8 cellular contexts compared by ENCODE assay signal in the genomic region with DNA sequence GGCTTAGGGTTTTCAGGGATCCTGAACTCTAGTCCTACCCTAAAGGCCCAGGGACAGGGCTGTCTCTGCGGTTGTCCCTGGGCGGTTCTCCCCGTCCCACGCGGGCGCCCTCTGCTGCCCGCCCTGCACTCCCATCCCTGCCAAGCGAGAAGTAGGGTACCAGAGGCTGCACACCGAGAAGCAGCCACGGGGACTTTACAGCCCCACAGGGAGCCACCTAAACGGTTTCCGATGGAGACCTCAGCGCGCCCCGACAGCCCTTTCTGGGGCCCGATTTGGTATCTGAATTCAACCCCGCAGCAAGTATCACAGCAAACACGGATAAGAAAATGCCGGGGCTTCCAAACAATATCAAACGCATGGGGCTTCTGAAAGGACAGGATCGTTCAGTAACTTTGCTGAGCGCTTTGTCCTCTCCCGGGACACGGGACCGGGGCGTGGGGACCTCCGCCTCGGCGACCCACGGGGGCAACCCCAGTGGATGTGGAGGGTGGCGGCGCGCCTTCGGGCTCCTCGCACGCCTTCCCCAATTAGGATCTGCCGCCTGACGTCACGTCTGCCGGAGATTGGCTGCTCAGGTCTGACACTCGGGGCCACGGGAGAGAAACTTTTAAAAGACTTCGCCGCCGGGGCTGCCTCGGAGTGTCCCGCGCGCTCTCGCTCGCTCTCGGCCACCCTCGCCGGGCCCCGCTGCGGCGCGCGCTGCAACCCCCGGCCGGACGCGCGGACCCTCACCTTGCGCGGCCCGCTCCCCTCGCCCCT. TPM values are rescaled to one million over a fixed set of nuclear protein-coding genes. Genes with fewer than 3 reads are reported as not detected.
DNase-seq lines count a peak whose midpoint lies in the region; ATAC-seq and TF ChIP-seq lines count a peak whose summit lies in the region.

A gene with protein sequence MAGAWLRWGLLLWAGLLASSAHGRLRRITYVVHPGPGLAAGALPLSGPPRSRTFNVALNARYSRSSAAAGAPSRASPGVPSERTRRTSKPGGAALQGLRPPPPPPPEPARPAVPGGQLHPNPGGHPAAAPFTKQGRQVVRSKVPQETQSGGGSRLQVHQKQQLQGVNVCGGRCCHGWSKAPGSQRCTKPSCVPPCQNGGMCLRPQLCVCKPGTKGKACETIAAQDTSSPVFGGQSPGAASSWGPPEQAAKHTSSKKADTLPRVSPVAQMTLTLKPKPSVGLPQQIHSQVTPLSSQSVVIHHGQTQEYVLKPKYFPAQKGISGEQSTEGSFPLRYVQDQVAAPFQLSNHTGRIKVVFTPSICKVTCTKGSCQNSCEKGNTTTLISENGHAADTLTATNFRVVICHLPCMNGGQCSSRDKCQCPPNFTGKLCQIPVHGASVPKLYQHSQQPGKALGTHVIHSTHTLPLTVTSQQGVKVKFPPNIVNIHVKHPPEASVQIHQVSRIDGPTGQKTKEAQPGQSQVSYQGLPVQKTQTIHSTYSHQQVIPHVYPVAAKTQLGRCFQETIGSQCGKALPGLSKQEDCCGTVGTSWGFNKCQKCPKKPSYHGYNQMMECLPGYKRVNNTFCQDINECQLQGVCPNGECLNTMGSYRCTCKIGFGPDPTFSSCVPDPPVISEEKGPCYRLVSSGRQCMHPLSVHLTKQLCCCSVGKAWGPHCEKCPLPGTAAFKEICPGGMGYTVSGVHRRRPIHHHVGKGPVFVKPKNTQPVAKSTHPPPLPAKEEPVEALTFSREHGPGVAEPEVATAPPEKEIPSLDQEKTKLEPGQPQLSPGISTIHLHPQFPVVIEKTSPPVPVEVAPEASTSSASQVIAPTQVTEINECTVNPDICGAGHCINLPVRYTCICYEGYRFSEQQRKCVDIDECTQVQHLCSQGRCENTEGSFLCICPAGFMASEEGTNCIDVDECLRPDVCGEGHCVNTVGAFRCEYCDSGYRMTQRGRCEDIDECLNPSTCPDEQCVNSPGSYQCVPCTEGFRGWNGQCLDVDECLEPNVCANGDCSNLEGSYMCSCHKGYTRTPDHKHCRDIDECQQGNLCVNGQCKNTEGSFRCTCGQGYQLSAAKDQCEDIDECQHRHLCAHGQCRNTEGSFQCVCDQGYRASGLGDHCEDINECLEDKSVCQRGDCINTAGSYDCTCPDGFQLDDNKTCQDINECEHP (N-terminal part only) (plus strand): TSS at position 640 of the 762 bp plus-strand sequence. CDS start 372 bp downstream, outside the sequence.

- no peaks in the 10 kb centered on the region for H3K36me3 Mint-ChIP-seq in stimulated activated naive B cell treated with anti-CD40 and anti-IgM and Interleukin-4, amounts not matched to agents 10 μg/mL and 1 μg/mL and 100 μg/mL, for 72 hours

- peak within 1 kb of the TSS; percentile 66 to 92 (median 88) for H3K4me3 ChIP-seq in esophagus squamous epithelium
- peak within 1 kb of the TSS; percentile 70 to 74 for H3K4me3 ChIP-seq in muscle layer of colon (ENCODE audit: low read depth in 1 of 2, low read length in 2 of 2)

- H3K27ac ChIP-seq in esophagus squamous epithelium (peak within 1 kb of the TSS; percentile 82 to 89 (median 84)), muscle layer of colon (ENCODE audit: low read depth, low read length) (peak within 1 kb of the TSS; percentile 78)

- peak within 1 kb of the TSS; percentile 82 to 84 for H3K4me3 Mint-ChIP-seq in stimulated activated naive B cell treated with anti-CD40 and anti-IgM and Interleukin-4, amounts not matched to agents 10 μg/mL and 1 μg/mL and 100 μg/mL, for 72 hours

- H3K4me1 ChIP-seq in esophagus squamous epithelium (peaks cover 0 to 35% (median 7%) of the 10 kb centered on the region in 3 donors), muscle layer of colon (ENCODE audit: insufficient read depth, low read length) (peaks cover 9% of the 10 kb centered on the region)

- peaks cover 10 to 18% of the 10 kb centered on the region in 2 donors for H3K4me1 Mint-ChIP-seq in stimulated activated naive B cell treated with anti-CD40 and anti-IgM and Interleukin-4, amounts not matched to agents 10 μg/mL and 1 μg/mL and 100 μg/mL, for 72 hours

- H3K9me3 ChIP-seq in esophagus squamous epithelium (no peaks in the 10 kb centered on the region), muscle layer of colon (ENCODE audit: low read length) (no peaks in the 10 kb centered on the region)

- H3K27me3 Mint-ChIP-seq in stimulated activated naive B cell treated with anti-CD40 and anti-IgM and Interleukin-4, amounts not matched to agents 10 μg/mL and 1 μg/mL and 100 μg/mL, for 72 hours: peaks cover 24 to 44% of the 10 kb centered on the region in 2 donors

- WGBS in esophagus squamous epithelium, 2 donors: 0% methylated on average over 16 to 19 of the region's 68 CpGs

- TF ChIP-seq POLR2A in esophagus squamous epithelium (IDR thresholded peaks at IDR 0.05): peak in 1 of 4 donors; percentile 46

- TF ChIP-seq CTCF in esophagus squamous epithelium (IDR thresholded peaks at IDR 0.05): peak; percentile 31 to 79 (median 56)

- H3K36me3 ChIP-seq in esophagus squamous epithelium (no peaks in the 10 kb centered on the region), muscle layer of colon (ENCODE audit: insufficient read depth, low read length) (no peaks in the 10 kb centered on the region)

- intact Hi-C loops in esophagus squamous epithelium (cut with DNase I): no loop called here

- H3K9me3 Mint-ChIP-seq in stimulated activated naive B cell treated with anti-CD40 and anti-IgM and Interleukin-4, amounts not matched to agents 10 μg/mL and 1 μg/mL and 100 μg/mL, for 72 hours: no peaks in the 10 kb centered on the region

- DNase-seq in Ammon's horn (ENCODE audit: low spot score) (peak; percentile 71), NCI-H69 (lab: John Stamatoyannopoulos, UW) (peak; percentile 74), activated T-cell treated with anti-CD3 and anti-CD28 coated beads for 4 hours (peak; percentile 22), esophagus squamous epithelium (lab: John Stamatoyannopoulos, UW) (peak; percentile 2)
- peak; percentile 33 for DNase-seq in stimulated activated naive B cell treated with anti-CD40 and anti-IgM and Interleukin-4, amounts not matched to agents 10 μg/mL and 1 μg/mL and 100 μg/mL, for 72 hours

- H3K27me3 ChIP-seq in esophagus squamous epithelium: peaks cover 0 to 29% (median 0%) of the 10 kb centered on the region in 4 donors
- H3K27me3 ChIP-seq in muscle layer of colon (ENCODE audit: control insufficient read depth in 1 of 2, insufficient read depth in 2 of 2, low read length in 2 of 2): no peaks in the 10 kb centered on the region

- ATAC-seq in GM18873 (IDR thresholded peaks at IDR 0.05; ENCODE audit: low FRiP score, unreplicated experiment) (peak; percentile 56), HG03108 (IDR thresholded peaks at IDR 0.05; ENCODE audit: unreplicated experiment) (peak; percentile 73)
- peak; percentile 74 to 77 for ATAC-seq in stimulated activated naive B cell treated with anti-CD40 and anti-IgM and Interleukin-4, amounts not matched to agents 10 μg/mL and 1 μg/mL and 100 μg/mL, for 72 hours (replicated peaks)

- no peak within 1 kb of the TSS for H3K27ac Mint-ChIP-seq in stimulated activated naive B cell treated with anti-CD40 and anti-IgM and Interleukin-4, amounts not matched to agents 10 μg/mL and 1 μg/mL and 100 μg/mL, for 72 hours

- no peak within 1 kb of the TSS for H3K9ac ChIP-seq in muscle layer of colon (ENCODE audit: low read length)

RNA-seq across cellular contexts. Expression of the gene that starts here (rescaled TPM):
- 10 to 100 TPM in 3 of 4 donors, 1 to 10 TPM in 1; 5.5 to 69.4 (median 32.6) TPM for total RNA-seq in esophagus squamous epithelium

Comparison
In these comparisons a context has a peak if more than half of its experiments do, and no peak if none do; other contexts are left out.
1. Peak in every context shown above with its lines: DNase-seq, ATAC-seq, H3K4me3 ChIP-seq and H3K27ac ChIP-seq.
2. DNase-seq: peak in every context shown above with its lines; median percentile 74 in NCI-H69; 71 in Ammon's horn; 33 in stimulated activated naive B cell treated with anti-CD40 and anti-IgM and Interleukin-4, amounts not matched to agents 10 μg/mL and 1 μg/mL and 100 μg/mL, for 72 hours; 22 in activated T-cell treated with anti-CD3 and anti-CD28 coated beads for 4 hours; 2 in esophagus squamous epithelium.